Comparison of ENCODE assay signal across 8 cellular contexts in genomic region chr16:68367440-68367839, GRCh38.
"Had no signal": no experiment of that assay in that cellular context is flagged by ENCODE, and none has a peak within 500 bp of the region (broad histone marks: within the 10 kb centered on the region; RNA-seq: fewer than 3 reads in every experiment).

No MANE protein-coding gene starts in this region.

- H3K9me3 Mint-ChIP-seq: activated naive CD4-positive, alpha-beta T cell treated with anti-CD3 and anti-CD28 coated beads for 36 hours; activated T-helper 2 cell treated with anti-CD3 and anti-CD28 coated beads, Interferon-gamma antibody, Interleukin-2, Interleukin-4, amounts not matched to agents 10 μg/mL and 5 μg/mL and 100 μg/mL, durations not matched to agents 14 hours and 24 hours and 36 hours; naive B cell had no signal

- H3K4me3 ChIP-seq: cardiac muscle cell, thoracic aorta had no signal

- H3K9me3 ChIP-seq: neutrophil, thoracic aorta had no signal

- H3K27ac Mint-ChIP-seq: activated CD8-positive, alpha-beta memory T cell treated with anti-CD3 and anti-CD28 coated beads, Interleukin-2, amount 10 ng/mL, durations not matched to agents 7 days and 5 days; activated naive CD4-positive, alpha-beta T cell treated with anti-CD3 and anti-CD28 coated beads for 36 hours; activated T-helper 2 cell treated with anti-CD3 and anti-CD28 coated beads, Interferon-gamma antibody, Interleukin-2, Interleukin-4, amounts not matched to agents 10 μg/mL and 5 μg/mL and 100 μg/mL, durations not matched to agents 14 hours and 24 hours and 36 hours had no signal

- H3K36me3 ChIP-seq: cardiac muscle cell, neutrophil, thoracic aorta had no signal

- DNase-seq: activated T-cell treated with anti-CD3 and anti-CD28 coated beads, Interleukin-2, amount 50 U/mL, for 1 hour; naive B cell had no signal

- H3K4me3 Mint-ChIP-seq: activated CD8-positive, alpha-beta memory T cell treated with anti-CD3 and anti-CD28 coated beads, Interleukin-2, amount 10 ng/mL, durations not matched to agents 7 days and 5 days; activated naive CD4-positive, alpha-beta T cell treated with anti-CD3 and anti-CD28 coated beads for 36 hours had no signal

- H3K27ac ChIP-seq: cardiac muscle cell, neutrophil, thoracic aorta had no signal

- H3K27me3 ChIP-seq: cardiac muscle cell had no signal

- H3K36me3 Mint-ChIP-seq: activated CD8-positive, alpha-beta memory T cell treated with anti-CD3 and anti-CD28 coated beads, Interleukin-2, amount 10 ng/mL, durations not matched to agents 7 days and 5 days; naive B cell had no signal
